9 cellular contexts compared by ENCODE assay signal in genomic region chr2:68689553-68690537, GRCh38. TPM values are rescaled to one million over a fixed set of nuclear protein-coding genes. Genes with fewer than 3 reads are reported as not detected.
DNase-seq lines count a peak whose midpoint lies in the region; ATAC-seq and TF ChIP-seq lines count a peak whose summit lies in the region.
"Had no signal": no experiment of that assay in that cellular context is flagged by ENCODE, and none has a peak within 500 bp of the region (broad histone marks: within the 10 kb centered on the region; RNA-seq: fewer than 3 reads in every experiment).

No MANE protein-coding gene starts in this region.

- ATAC-seq in GM21526 (IDR thresholded peaks at IDR 0.05; ENCODE audit: low FRiP score, unreplicated experiment) (peak; percentile 90), HG03575 (IDR thresholded peaks at IDR 0.05; ENCODE audit: extremely low read depth, insufficient number of reproducible peaks, low FRiP score, unreplicated experiment) (peak; percentile 96)
- ATAC-seq in activated naive CD8-positive, alpha-beta T cell treated with anti-CD3 and anti-CD28 coated beads, Interleukin-2, amount 50 U/mL, for 24 hours, result peak; percentile 93

- no peaks in the 10 kb centered on the region for H3K9me3 ChIP-seq in CD4-positive, alpha-beta memory T cell (ENCODE audit: control insufficient read depth in 1 of 2, low read length in 2 of 2)

- DNase-seq in GM13976 (ENCODE audit: low spot score) (peak; percentile 75), COLO829 (ENCODE audit: low spot score) (no peak), SHP77 (lab: John Stamatoyannopoulos, UW) (no peak), substantia nigra (lab: John Stamatoyannopoulos, UW) (no peak)
- DNase-seq in activated naive CD8-positive, alpha-beta T cell treated with anti-CD3 and anti-CD28 coated beads, Interleukin-2, amount 50 U/mL, for 24 hours, result peak; percentile 25
- no peak for DNase-seq in CD4-positive, alpha-beta memory T cell

- no peaks in the 10 kb centered on the region for H3K36me3 ChIP-seq in CD4-positive, alpha-beta memory T cell (ENCODE audit: insufficient read depth, low read length)

- H3K9me3 Mint-ChIP-seq in activated naive CD8-positive, alpha-beta T cell treated with anti-CD3 and anti-CD28 coated beads, Interleukin-2, amount 50 U/mL, for 24 hours, result no peaks in the 10 kb centered on the region
- peaks cover 0 to 3% (median 0%) of the 10 kb centered on the region in 8 donors for H3K9me3 Mint-ChIP-seq in CD4-positive, alpha-beta memory T cell

- H3K4me1 ChIP-seq in CD4-positive, alpha-beta memory T cell (ENCODE audit: insufficient read depth, low read length), result no peaks in the 10 kb centered on the region

- peak overlapping the region; percentile 96 for H3K27ac Mint-ChIP-seq in activated naive CD8-positive, alpha-beta T cell treated with anti-CD3 and anti-CD28 coated beads, Interleukin-2, amount 50 U/mL, for 24 hours
- no peak overlapping the region for H3K27ac Mint-ChIP-seq in CD4-positive, alpha-beta memory T cell

- intact Hi-C loops in CD4-positive, alpha-beta memory T cell (cut with micrococcal nuclease), result no loop called here

- TF ChIP-seq CTCF in GM13976 (IDR thresholded peaks at IDR 0.05; ENCODE audit: borderline replicate concordance, control extremely low read depth, extremely low read depth, insufficient read depth, missing control alignments), result no peak

- H3K27me3 Mint-ChIP-seq in activated naive CD8-positive, alpha-beta T cell treated with anti-CD3 and anti-CD28 coated beads, Interleukin-2, amount 50 U/mL, for 24 hours, result peaks cover 3% of the 10 kb centered on the region
- H3K27me3 Mint-ChIP-seq in CD4-positive, alpha-beta memory T cell, result peaks cover 0 to 2% of the 10 kb centered on the region in 2 donors

- no peak overlapping the region for H3K4me3 ChIP-seq in CD4-positive, alpha-beta memory T cell (ENCODE audit: low read length in 2 of 2)

- H3K27ac ChIP-seq in substantia nigra (ENCODE audit: low read depth, low read length, poor library complexity, severe bottlenecking), result no peak overlapping the region
- H3K27ac ChIP-seq in CD4-positive, alpha-beta memory T cell (ENCODE audit: low read depth, low read length), result no peak overlapping the region

- H3K4me3 Mint-ChIP-seq in activated naive CD8-positive, alpha-beta T cell treated with anti-CD3 and anti-CD28 coated beads, Interleukin-2, amount 50 U/mL, for 24 hours, result peak overlapping the region; percentile 59
- no peak overlapping the region for H3K4me3 Mint-ChIP-seq in CD4-positive, alpha-beta memory T cell

- in situ Hi-C loops in GM13976 (cut with MboI; ENCODE audit: low sequenced_read_pairs, unreplicated experiment), result no loop called here

- H3K36me3 Mint-ChIP-seq in activated naive CD8-positive, alpha-beta T cell treated with anti-CD3 and anti-CD28 coated beads, Interleukin-2, amount 50 U/mL, for 24 hours (ENCODE audit: low read depth), result no peaks in the 10 kb centered on the region
- no peaks in the 10 kb centered on the region for H3K36me3 Mint-ChIP-seq in CD4-positive, alpha-beta memory T cell

- POLR2A ChIA-PET in CD4-positive, alpha-beta memory T cell (lab: Charles Lee; ENCODE audit: partially characterized antibody), result no interaction called here

- no peaks in the 10 kb centered on the region for H3K27me3 ChIP-seq in CD4-positive, alpha-beta memory T cell (ENCODE audit: insufficient read depth, low read length)

- CTCF ChIA-PET in CD4-positive, alpha-beta memory T cell (lab: Charles Lee; ENCODE audit: partially characterized antibody), result no interaction called here

- H3K4me1 Mint-ChIP-seq in activated naive CD8-positive, alpha-beta T cell treated with anti-CD3 and anti-CD28 coated beads, Interleukin-2, amount 50 U/mL, for 24 hours, result peaks cover 35% of the 10 kb centered on the region
- peaks cover 5 to 11% (median 9%) of the 10 kb centered on the region in 4 donors for H3K4me1 Mint-ChIP-seq in CD4-positive, alpha-beta memory T cell

RNA-seq across cellular contexts. Expression of gene ARHGAP25, which starts 44.8 kb away (rescaled TPM):
- total RNA-seq in CD4-positive, alpha-beta memory T cell, result 100 to 1,000 TPM; 162 to 163 TPM
- 100 to 1,000 TPM in 1 of 2 donors, 10 to 100 TPM in 1; 37.1 to 125 TPM for polyA plus RNA-seq in CD4-positive, alpha-beta memory T cell
- polyA plus RNA-seq: neural cell had no signal

RNA-seq across cellular contexts. Expression of gene PROKR1, which starts 46.5 kb away (rescaled TPM):
- total RNA-seq in CD4-positive, alpha-beta memory T cell, result not detected
- under 1 TPM in 1 of 2 donors, not detected in 1; 0.07 TPM for polyA plus RNA-seq in CD4-positive, alpha-beta memory T cell

Comparison
In these comparisons a context has a peak if more than half of its experiments do, and no peak if none do; other contexts are left out.
1. DNase-seq: peak in GM13976 (single experiment) and activated naive CD8-positive, alpha-beta T cell treated with anti-CD3 and anti-CD28 coated beads, Interleukin-2, amount 50 U/mL, for 24 hours (single experiment); none in COLO829 (single experiment), SHP77 (0 of 2), substantia nigra (0 of 49) and CD4-positive, alpha-beta memory T cell (0 of 5).
2. Peak in every context shown above with its lines, with median percentiles within 50 percentile points of each other: ATAC-seq.